1 cellular context compared by ENCODE assay signal in genomic region chr10:32938554-32939061, GRCh38.
TF ChIP-seq lines count a peak whose summit lies in the region.

No MANE protein-coding gene starts in this region.

TF ChIP-seq in K562, 482 proteins besides CTCF, POLR2A, EP300 and RAD21 (continued from another document):
- TF ChIP-seq, protein P1, sequence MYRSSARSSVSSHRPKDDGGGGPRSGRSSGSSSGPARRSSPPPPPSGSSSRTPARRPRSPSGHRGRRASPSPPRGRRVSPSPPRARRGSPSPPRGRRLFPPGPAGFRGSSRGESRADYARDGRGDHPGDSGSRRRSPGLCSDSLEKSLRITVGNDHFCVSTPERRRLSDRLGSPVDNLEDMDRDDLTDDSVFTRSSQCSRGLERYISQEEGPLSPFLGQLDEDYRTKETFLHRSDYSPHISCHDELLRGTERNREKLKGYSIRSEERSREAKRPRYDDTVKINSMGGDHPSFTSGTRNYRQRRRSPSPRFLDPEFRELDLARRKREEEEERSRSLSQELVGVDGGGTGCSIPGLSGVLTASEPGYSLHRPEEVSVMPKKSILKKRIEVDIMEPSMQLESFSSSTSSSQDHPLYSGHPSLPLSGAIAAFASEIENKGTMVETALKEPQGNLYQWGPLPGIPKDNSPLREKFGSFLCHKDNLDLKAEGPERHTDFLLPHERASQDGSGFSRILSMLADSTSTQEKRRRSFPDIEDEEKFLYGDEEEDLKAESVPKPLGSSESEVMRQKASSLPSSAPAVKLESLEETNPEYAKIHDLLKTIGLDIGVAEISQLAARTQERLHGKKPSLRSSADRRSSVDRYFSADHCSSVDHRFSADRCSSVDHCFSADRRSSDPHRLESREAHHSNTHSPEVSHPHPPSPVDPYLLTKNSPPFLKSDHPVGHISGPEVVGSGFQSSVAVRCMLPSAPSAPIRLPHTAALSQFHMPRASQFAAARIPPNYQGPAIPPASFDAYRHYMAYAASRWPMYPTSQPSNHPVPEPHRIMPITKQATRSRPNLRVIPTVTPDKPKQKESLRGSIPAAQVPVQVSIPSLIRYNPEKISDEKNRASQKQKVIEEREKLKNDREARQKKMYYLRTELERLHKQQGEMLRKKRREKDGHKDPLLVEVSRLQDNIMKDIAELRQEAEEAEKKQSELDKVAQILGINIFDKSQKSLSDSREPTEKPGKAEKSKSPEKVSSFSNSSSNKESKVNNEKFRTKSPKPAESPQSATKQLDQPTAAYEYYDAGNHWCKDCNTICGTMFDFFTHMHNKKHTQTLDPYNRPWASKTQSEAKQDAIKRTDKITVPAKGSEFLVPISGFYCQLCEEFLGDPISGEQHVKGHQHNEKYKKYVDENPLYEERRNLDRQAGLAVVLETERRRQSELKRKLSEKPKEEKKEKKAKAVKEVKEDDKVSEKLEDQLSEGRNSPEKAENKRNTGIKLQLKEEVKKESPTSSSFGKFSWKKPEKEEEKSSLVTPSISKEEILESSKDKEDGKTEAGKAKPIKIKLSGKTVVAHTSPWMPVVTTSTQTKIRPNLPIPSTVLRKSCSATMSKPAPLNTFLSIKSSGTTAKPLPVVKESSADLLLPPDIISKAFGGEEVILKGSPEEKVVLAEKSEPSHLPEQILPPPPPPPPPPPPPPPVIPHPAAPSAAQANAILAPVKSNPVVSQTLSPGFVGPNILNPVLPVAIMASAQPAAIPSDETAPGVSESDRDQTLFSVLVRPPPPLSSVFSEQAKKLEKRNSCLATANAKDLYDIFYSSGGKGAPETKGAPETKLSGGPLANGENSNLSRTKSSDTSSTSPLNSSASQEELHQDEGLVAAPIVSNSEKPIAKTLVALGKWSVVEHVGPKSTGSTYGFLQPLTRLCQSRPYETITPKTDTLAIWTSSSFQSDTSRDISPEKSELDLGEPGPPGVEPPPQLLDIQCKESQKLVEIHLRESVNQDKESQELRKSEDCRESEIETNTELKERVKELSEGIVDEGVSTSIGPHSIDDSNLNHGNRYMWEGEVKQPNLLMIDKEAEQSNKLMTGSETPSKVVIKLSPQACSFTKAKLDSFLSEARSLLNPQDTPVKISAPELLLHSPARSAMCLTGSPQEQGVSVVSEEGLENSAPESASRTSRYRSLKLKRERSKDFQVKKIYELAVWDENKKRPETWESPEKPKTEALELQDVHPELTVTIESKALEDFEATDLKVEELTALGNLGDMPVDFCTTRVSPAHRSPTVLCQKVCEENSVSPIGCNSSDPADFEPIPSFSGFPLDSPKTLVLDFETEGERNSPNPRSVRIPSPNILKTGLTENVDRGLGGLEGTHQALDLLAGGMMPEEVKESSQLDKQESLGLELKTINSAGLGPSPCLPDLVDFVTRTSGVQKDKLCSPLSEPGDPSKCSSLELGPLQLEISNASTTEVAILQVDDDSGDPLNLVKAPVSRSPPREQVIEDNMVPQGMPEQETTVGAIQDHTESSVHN (IDR thresholded peaks at IDR 0.05; ENCODE audit: borderline replicate concordance in 1 of 2, low read depth in 1 of 2): peak in 1 of 2 experiments; percentile 64; a peak in 2 of 4 replicates
- peak in 1 of 2 experiments; percentile 33; a peak in 2 of 4 replicates for TF ChIP-seq HDAC1 (IDR thresholded peaks at IDR 0.05)
- TF ChIP-seq ZNF12 (CRISPR knock-in tag; IDR thresholded peaks at IDR 0.05): no peak
- no peak for TF ChIP-seq ESRRB (CRISPR knock-in tag; IDR thresholded peaks at IDR 0.05; ENCODE audit: borderline replicate concordance)
- TF ChIP-seq ZNF224 (CRISPR knock-in tag; IDR thresholded peaks at IDR 0.05): no peak
- TF ChIP-seq SMARCB1 (IDR thresholded peaks at IDR 0.05; ENCODE audit: insufficient read length, low read depth): no peak
- TF ChIP-seq MLLT1 (IDR thresholded peaks at IDR 0.05): no peak
- TF ChIP-seq, protein P2, sequence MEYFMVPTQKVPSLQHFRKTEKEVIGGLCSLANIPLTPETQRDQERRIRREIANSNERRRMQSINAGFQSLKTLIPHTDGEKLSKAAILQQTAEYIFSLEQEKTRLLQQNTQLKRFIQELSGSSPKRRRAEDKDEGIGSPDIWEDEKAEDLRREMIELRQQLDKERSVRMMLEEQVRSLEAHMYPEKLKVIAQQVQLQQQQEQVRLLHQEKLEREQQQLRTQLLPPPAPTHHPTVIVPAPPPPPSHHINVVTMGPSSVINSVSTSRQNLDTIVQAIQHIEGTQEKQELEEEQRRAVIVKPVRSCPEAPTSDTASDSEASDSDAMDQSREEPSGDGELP (CRISPR knock-in tag; IDR thresholded peaks at IDR 0.05; ENCODE audit: borderline replicate concordance): peak; percentile 90
- TF ChIP-seq SIN3A (IDR thresholded peaks at IDR 0.05; ENCODE audit: borderline replicate concordance in 2 of 2, control insufficient read depth in 1 of 2, low read depth in 2 of 2, low read length in 2 of 2): peak; percentile 65 to 86; a peak in 2 of 4 replicates
- TF ChIP-seq TAF9B (IDR thresholded peaks at IDR 0.05; ENCODE audit: partially characterized antibody): peak; percentile 83
- peak; percentile 1 for TF ChIP-seq MEIS2 (IDR thresholded peaks at IDR 0.05; ENCODE audit: partially characterized antibody)
- TF ChIP-seq, protein P3, sequence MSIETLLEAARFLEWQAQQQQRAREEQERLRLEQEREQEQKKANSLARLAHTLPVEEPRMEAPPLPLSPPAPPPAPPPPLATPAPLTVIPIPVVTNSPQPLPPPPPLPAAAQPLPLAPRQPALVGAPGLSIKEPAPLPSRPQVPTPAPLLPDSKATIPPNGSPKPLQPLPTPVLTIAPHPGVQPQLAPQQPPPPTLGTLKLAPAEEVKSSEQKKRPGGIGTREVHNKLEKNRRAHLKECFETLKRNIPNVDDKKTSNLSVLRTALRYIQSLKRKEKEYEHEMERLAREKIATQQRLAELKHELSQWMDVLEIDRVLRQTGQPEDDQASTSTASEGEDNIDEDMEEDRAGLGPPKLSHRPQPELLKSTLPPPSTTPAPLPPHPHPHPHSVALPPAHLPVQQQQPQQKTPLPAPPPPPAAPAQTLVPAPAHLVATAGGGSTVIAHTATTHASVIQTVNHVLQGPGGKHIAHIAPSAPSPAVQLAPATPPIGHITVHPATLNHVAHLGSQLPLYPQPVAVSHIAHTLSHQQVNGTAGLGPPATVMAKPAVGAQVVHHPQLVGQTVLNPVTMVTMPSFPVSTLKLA (conservative IDR thresholded peaks at IDR 0.05): peak in 1 of 2 experiments; percentile 41; a peak in 1 of 4 replicates
- no peak for TF ChIP-seq RNF219 (CRISPR knock-in tag; IDR thresholded peaks at IDR 0.05)
- 0 out of 2 replicates have a peak, but pooled peaks have one; percentile 27 for TF ChIP-seq ARID4B (CRISPR knock-in tag; IDR thresholded peaks at IDR 0.05)
